20 cellular contexts compared by ENCODE assay signal in genomic region chrX:47321978-47322377, GRCh38. TPM values are rescaled to one million over a fixed set of nuclear protein-coding genes. Genes with fewer than 3 reads are reported as not detected.
A peak's percentile ranks its signal among the peaks of the same experiment; 100 is the strongest.
DNase-seq lines count a peak whose midpoint lies in the region; ATAC-seq and TF ChIP-seq lines count a peak whose summit lies in the region.
"Had no signal": no experiment of that assay in that cellular context is flagged by ENCODE, and none has a peak within 500 bp of the region (broad histone marks: within the 10 kb centered on the region; RNA-seq: fewer than 3 reads in every experiment).

No MANE protein-coding gene starts in this region.

- DNase-seq in NCI-H1417 (lab: John Stamatoyannopoulos, UW) (peak in 2 of 3 experiments; percentile 33 to 75), NCI-H1417 treated with DMSO at 0.1 percent for 48 hours (lab: John Stamatoyannopoulos, UW) (no peak), endodermal cell (peak; percentile 88), mesendoderm (peak; percentile 58), sigmoid colon (peak; percentile 36)
- DNase-seq: activated CD8-positive, alpha-beta T cell treated with anti-CD3 and anti-CD28 coated beads for 36 hours; activated naive CD4-positive, alpha-beta T cell treated with anti-CD3 and anti-CD28 coated beads, Interleukin-2, amount 50 U/mL, for 16 hours; activated T-cell treated with anti-CD3 and anti-CD28 coated beads, Interleukin-2, amount 50 U/mL, for 24 hours; NCI-H2171; SJCRH30; stimulated activated CD4-positive, alpha-beta T cell treated with anti-CD3 and anti-CD28 coated beads, Interleukin-2, amount 100 ng/mL, for 48 hours had no signal

- H3K27me3 ChIP-seq in endodermal cell (ENCODE audit: control insufficient read depth, insufficient read depth, low read length, poor library complexity, severe bottlenecking), result no peaks in the 10 kb centered on the region
- H3K27me3 ChIP-seq in mesendoderm (ENCODE audit: insufficient read depth, low read length, poor library complexity), result no peaks in the 10 kb centered on the region
- no peaks in the 10 kb centered on the region for H3K27me3 ChIP-seq in sigmoid colon
- H3K27me3 ChIP-seq: SJCRH30 had no signal

- H2AK5ac ChIP-seq in mesendoderm (ENCODE audit: low read length), result no peak overlapping the region

- peaks cover 52% of the 10 kb centered on the region for H3K9me3 Mint-ChIP-seq in endodermal cell
- H3K9me3 Mint-ChIP-seq: activated CD8-positive, alpha-beta T cell treated with anti-CD3 and anti-CD28 coated beads for 36 hours; activated T-cell treated with anti-CD3 and anti-CD28 coated beads, Interleukin-2, amount 50 U/mL, for 24 hours; stimulated activated naive CD8-positive, alpha-beta T cell treated with anti-CD3 and anti-CD28 coated beads, Interleukin-15, Interleukin-2, amounts not matched to agents 100 ng/mL and 50 ng/mL, for 24 hours had no signal

- H3K18ac ChIP-seq in mesendoderm (ENCODE audit: low read length), result no peak overlapping the region

- TF ChIP-seq EP300 in sigmoid colon (IDR thresholded peaks at IDR 0.05), result no peak

- WGBS in endodermal cell (ENCODE audit: insufficient coverage in 1 of 2, insufficient read length in 1 of 2), 2 experiments, result 17% methylated on average over 15 of the region's 16 CpGs; no CpG with 5 or more reads in 1 of the 2 experiments
- WGBS in mesendoderm (ENCODE audit: extremely low coverage, insufficient coverage, low lambda C conversion rate), result no CpG with 5 or more reads among the region's 16 CpGs
- WGBS in sigmoid colon, 2 donors, result 89 to 92% methylated on average over 16 of the region's 16 CpGs

- no peak overlapping the region for H3K4me3 ChIP-seq in endodermal cell (ENCODE audit: low read length)
- H3K4me3 ChIP-seq in mesendoderm (ENCODE audit: low read length), result no peak overlapping the region
- H3K4me3 ChIP-seq in sigmoid colon, result no peak overlapping the region
- H3K4me3 ChIP-seq: SJCRH30 had no signal

- peak overlapping the region; percentile 21 for H3K4me3 Mint-ChIP-seq in endodermal cell
- H3K4me3 Mint-ChIP-seq: activated CD8-positive, alpha-beta T cell treated with anti-CD3 and anti-CD28 coated beads for 36 hours; activated T-cell treated with anti-CD3 and anti-CD28 coated beads, Interleukin-2, amount 50 U/mL, for 24 hours; B cell; stimulated activated naive CD8-positive, alpha-beta T cell treated with anti-CD3 and anti-CD28 coated beads, Interleukin-15, Interleukin-2, amounts not matched to agents 100 ng/mL and 50 ng/mL, for 24 hours had no signal

- TF ChIP-seq POLR2A in sigmoid colon (IDR thresholded peaks at IDR 0.05), result no peak

- H3K4me1 ChIP-seq in endodermal cell (ENCODE audit: control insufficient read depth, insufficient read depth, low read length) (peaks cover 6% of the 10 kb centered on the region), mesendoderm (ENCODE audit: control insufficient read depth, low read depth, low read length) (no peaks in the 10 kb centered on the region), sigmoid colon (no peaks in the 10 kb centered on the region)
- H3K4me1 ChIP-seq: SJCRH30 had no signal

- H4K8ac ChIP-seq in mesendoderm (ENCODE audit: low read depth, low read length), result no peak overlapping the region

- H2BK120ac ChIP-seq in mesendoderm (ENCODE audit: low read depth, low read length), result no peak overlapping the region

- no peaks in the 10 kb centered on the region for H3K36me3 Mint-ChIP-seq in endodermal cell (ENCODE audit: low read depth)

- H3K9ac ChIP-seq in endodermal cell (ENCODE audit: extremely low read depth, low read length, poor library complexity, severe bottlenecking), result peak overlapping the region; percentile 38
- H3K9ac ChIP-seq in mesendoderm (ENCODE audit: low read length), result peak overlapping the region; percentile 13

- H3K27ac ChIP-seq in endodermal cell (ENCODE audit: low read depth, low read length) (peak overlapping the region; percentile 88), mesendoderm (ENCODE audit: low read depth, low read length) (peak overlapping the region; percentile 53), sigmoid colon (no peak overlapping the region)
- H3K27ac ChIP-seq: 22Rv1, SJCRH30 had no signal

- no peaks in the 10 kb centered on the region for H3K79me2 ChIP-seq in mesendoderm (ENCODE audit: control insufficient read depth, insufficient read depth, low read length)

- peak overlapping the region; percentile 97 for H3K27ac Mint-ChIP-seq in endodermal cell
- H3K27ac Mint-ChIP-seq: activated CD8-positive, alpha-beta T cell treated with anti-CD3 and anti-CD28 coated beads for 36 hours; activated T-cell treated with anti-CD3 and anti-CD28 coated beads, Interleukin-2, amount 50 U/mL, for 24 hours; B cell; stimulated activated naive CD8-positive, alpha-beta T cell treated with anti-CD3 and anti-CD28 coated beads, Interleukin-15, Interleukin-2, amounts not matched to agents 100 ng/mL and 50 ng/mL, for 24 hours had no signal

- H4K5ac ChIP-seq in mesendoderm (ENCODE audit: low read length), result no peak overlapping the region

- intact Hi-C loops in sigmoid colon (cut with DNase I), result no loop called here

- peak overlapping the region; percentile 28 for H2BK5ac ChIP-seq in mesendoderm (ENCODE audit: low read length)

- no peaks in the 10 kb centered on the region for H3K36me3 ChIP-seq in endodermal cell (ENCODE audit: control insufficient read depth, insufficient read depth, low read length)
- H3K36me3 ChIP-seq in mesendoderm (ENCODE audit: control insufficient read depth, insufficient read depth, low read length), result no peaks in the 10 kb centered on the region
- H3K36me3 ChIP-seq in sigmoid colon, result no peaks in the 10 kb centered on the region
- H3K36me3 ChIP-seq: SJCRH30 had no signal

- H3K27me3 Mint-ChIP-seq in endodermal cell (ENCODE audit: insufficient read depth), result no peaks in the 10 kb centered on the region
- H3K27me3 Mint-ChIP-seq: activated CD8-positive, alpha-beta T cell treated with anti-CD3 and anti-CD28 coated beads for 36 hours; B cell; stimulated activated naive CD8-positive, alpha-beta T cell treated with anti-CD3 and anti-CD28 coated beads, Interleukin-15, Interleukin-2, amounts not matched to agents 100 ng/mL and 50 ng/mL, for 24 hours had no signal

- no peak overlapping the region for H2BK15ac ChIP-seq in mesendoderm (replicated peaks; ENCODE audit: low read depth)

- no peaks in the 10 kb centered on the region for H3K79me1 ChIP-seq in mesendoderm (ENCODE audit: low read length)

- no peak overlapping the region for H3K4ac ChIP-seq in mesendoderm (ENCODE audit: low read depth, low read length)

- peaks cover 11% of the 10 kb centered on the region for H3K4me1 Mint-ChIP-seq in endodermal cell
- H3K4me1 Mint-ChIP-seq: B cell had no signal

- H3K23ac ChIP-seq in mesendoderm (ENCODE audit: low read length), result no peak overlapping the region

- no peaks in the 10 kb centered on the region for H3K9me3 ChIP-seq in endodermal cell (ENCODE audit: control insufficient read depth, low read length)
- no peaks in the 10 kb centered on the region for H3K9me3 ChIP-seq in sigmoid colon
- H3K9me3 ChIP-seq: SJCRH30 had no signal

- ATAC-seq in GM21825 (IDR thresholded peaks at IDR 0.05; ENCODE audit: unreplicated experiment) (no peak), HG02678 (IDR thresholded peaks at IDR 0.05; ENCODE audit: unreplicated experiment) (no peak), HG02571 (IDR thresholded peaks at IDR 0.05; ENCODE audit: unreplicated experiment) (no peak)
- ATAC-seq: activated CD8-positive, alpha-beta T cell treated with anti-CD3 and anti-CD28 coated beads for 36 hours; left colon had no signal

- TF ChIP-seq CTCF in endodermal cell (conservative IDR thresholded peaks at IDR 0.05) (no peak), sigmoid colon (IDR thresholded peaks at IDR 0.05) (no peak)

- H3K56ac ChIP-seq in mesendoderm (ENCODE audit: low read length), result peak overlapping the region; percentile 75

- no peak overlapping the region for H3K4me2 ChIP-seq in mesendoderm (ENCODE audit: low read length)

RNA-seq across cellular contexts. Expression of gene ZNF157, which starts 48.4 kb away (rescaled TPM):
- 1 to 10 TPM in 1 of 2 donors, under 1 TPM in 1; 0.97 to 1.3 TPM for total RNA-seq in endodermal cell
- polyA plus RNA-seq in endodermal cell (2013, experiment 1 of 2), result 0.64 TPM
- 0.83 TPM for polyA plus RNA-seq in endodermal cell (2013, experiment 2 of 2)
- polyA plus RNA-seq in mesendoderm (2013, experiment 1 of 2), result 0.25 TPM
- 0.24 TPM for polyA plus RNA-seq in mesendoderm (2013, experiment 2 of 2)
- total RNA-seq in sigmoid colon, result under 1 TPM in 3 of 4 donors, not detected in 1; 0.27 to 0.71 (median 0.49) TPM
- under 1 TPM in 1 of 3 donors, not detected in 2; 0.15 TPM for polyA plus RNA-seq in sigmoid colon
- total RNA-seq: H4, HT1080, SJCRH30 had no signal

Comparison
In these comparisons a context has a peak if more than half of its experiments do, and no peak if none do; other contexts are left out.
1. H3K27ac ChIP-seq: peak in endodermal cell (single experiment) and mesendoderm (single experiment); none in sigmoid colon (0 of 4).